1 cellular context compared by ENCODE assay signal in the genomic region with DNA sequence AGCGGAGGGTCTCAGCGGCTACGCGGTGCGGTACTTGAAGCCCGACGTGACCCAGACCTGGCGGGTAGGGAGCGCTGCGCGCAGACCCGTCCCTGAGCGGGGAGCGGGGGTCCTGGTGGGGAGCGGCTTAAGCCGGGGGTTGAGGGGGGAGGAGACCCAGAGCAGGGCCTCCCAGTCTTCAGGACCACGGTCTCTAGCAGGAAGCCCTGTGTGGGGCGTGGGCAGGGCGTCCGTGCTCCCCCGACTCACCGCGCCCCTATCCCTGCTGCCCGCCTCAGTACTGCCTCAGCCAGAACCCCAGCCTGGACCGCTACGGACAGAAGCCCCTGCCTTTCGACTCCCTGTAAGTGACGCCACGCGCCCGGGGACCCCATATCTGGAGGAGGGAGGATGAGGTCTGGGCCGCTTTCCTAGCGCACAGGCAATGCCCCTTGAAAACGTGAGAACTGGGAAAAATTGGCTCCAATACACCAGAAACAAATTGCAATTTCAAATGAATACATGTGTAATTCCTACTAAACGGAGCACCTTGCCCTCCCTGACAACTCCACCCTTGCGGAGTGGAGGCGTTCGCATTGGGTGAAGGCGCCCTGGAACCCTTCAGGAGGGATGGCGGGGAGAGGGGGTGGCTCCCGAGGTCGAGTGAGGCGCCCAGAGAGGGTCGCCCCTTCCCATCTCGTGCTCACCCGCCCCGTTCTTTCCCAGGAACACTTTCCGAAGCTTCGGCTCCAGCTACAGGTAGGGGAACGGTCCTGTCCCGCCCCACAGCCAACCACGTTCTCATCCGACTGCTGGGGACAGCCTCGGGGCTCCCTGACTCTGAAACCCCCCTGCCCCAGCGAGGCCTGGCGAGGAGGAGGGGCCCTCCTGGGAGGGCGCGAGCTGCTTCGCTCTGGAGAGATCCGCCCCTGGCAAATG.
TF ChIP-seq lines count a peak whose summit lies in the region.

No MANE protein-coding gene starts in this region.

TF ChIP-seq in endothelial cell of umbilical vein, 7 proteins besides CTCF, POLR2A, EP300 and RAD21:
- TF ChIP-seq GATA2 (IDR thresholded peaks at IDR 0.05; ENCODE audit: insufficient read depth, insufficient read length, low read depth, low read length) (no peak), POLR2AphosphoS5 (IDR thresholded peaks at IDR 0.05; ENCODE audit: insufficient read depth, low read depth, low read length) (no peak), JUN (IDR thresholded peaks at IDR 0.05; ENCODE audit: borderline replicate concordance, insufficient read depth, insufficient read length, low read depth) (no peak), MYC (IDR thresholded peaks at IDR 0.05; ENCODE audit: low read depth, low read length) (no peak), FOS (IDR thresholded peaks at IDR 0.05; ENCODE audit: borderline replicate concordance, insufficient read depth, low read length) (no peak), EZH2 (IDR thresholded peaks at IDR 0.05; ENCODE audit: borderline replicate concordance, low read depth, low read length, severe bottlenecking) (no peak), MAX (IDR thresholded peaks at IDR 0.05; ENCODE audit: insufficient read depth, insufficient read length) (no peak)
